Comparison of ENCODE assay signal across 28 cellular contexts in genomic region chr16:35797811-35798210, GRCh38.
"Had no signal": no experiment of that assay in that cellular context is flagged by ENCODE, and none has a peak within 500 bp of the region (broad histone marks: within the 10 kb centered on the region; RNA-seq: fewer than 3 reads in every experiment).

No MANE protein-coding gene starts in this region.

- H3K9me3 ChIP-seq: colonic mucosa, gastrocnemius medialis, testis, uterus had no signal

- H3K27ac ChIP-seq: breast epithelium, colonic mucosa, dorsolateral prefrontal cortex, esophagus squamous epithelium, gastrocnemius medialis, neural progenitor cell, sigmoid colon, testis, uterus had no signal

- H3K27me3 ChIP-seq: breast epithelium, colonic mucosa, esophagus squamous epithelium, gastrocnemius medialis, neural progenitor cell, sigmoid colon, testis, uterus had no signal

- DNase-seq: activated B cell treated with CpG ODN at 0.5 μM for 24 hours; activated CD4-positive, alpha-beta T cell treated with anti-CD3 and anti-CD28 coated beads for 36 hours; activated CD4-positive, alpha-beta T cell treated with anti-CD3 and anti-CD28 coated beads, Interleukin-2, amount 50 U/mL, for 4 hours; activated CD8-positive, alpha-beta memory T cell treated with anti-CD3 and anti-CD28 coated beads, Interleukin-2, amount 50 U/mL, for 48 hours; activated naive CD4-positive, alpha-beta T cell treated with Interleukin-2 at 50 U/mL for 16 hours; activated naive CD8-positive, alpha-beta T cell treated with anti-CD3 and anti-CD28 coated beads, Interleukin-2, amount 10 ng/mL, durations not matched to agents 7 days and 5 days; activated T-cell treated with anti-CD3 and anti-CD28 coated beads, Interleukin-2, amount 50 U/mL, for 4 hours; amniotic stem cell; colonic mucosa; dorsolateral prefrontal cortex; effector memory CD8-positive, alpha-beta T cell; esophagus squamous epithelium; gastrocnemius medialis; hypothalamus; left ventricle myocardium superior; mammary epithelial cell; naive thymus-derived CD8-positive, alpha-beta T cell; posterior cingulate gyrus; retina; sigmoid colon; stimulated activated CD4-positive, alpha-beta T cell treated with anti-CD3 and anti-CD28 coated beads, Interleukin-2, amount 100 ng/mL, for 48 hours; stimulated activated CD8-positive, alpha-beta memory T cell treated with anti-CD3 and anti-CD28 coated beads, Interleukin-4, amount 100 ng/mL, for 48 hours; stimulated activated naive B cell treated with anti-CD40 and anti-IgM and Interleukin-4, amounts not matched to agents 10 μg/mL and 1 μg/mL and 100 μg/mL, for 72 hours; testis; trophoblast cell; uterus had no signal

- H3K9ac ChIP-seq: neural progenitor cell had no signal

- H3K4me1 ChIP-seq: breast epithelium, colonic mucosa, gastrocnemius medialis, neural progenitor cell, sigmoid colon, testis, uterus had no signal

- H3K4me3 ChIP-seq: breast epithelium, colonic mucosa, dorsolateral prefrontal cortex, esophagus squamous epithelium, gastrocnemius medialis, neural progenitor cell, sigmoid colon, testis, uterus had no signal

- H3K4me2 ChIP-seq: neural progenitor cell had no signal

- H3K36me3 ChIP-seq: breast epithelium, colonic mucosa, esophagus squamous epithelium, gastrocnemius medialis, neural progenitor cell, sigmoid colon, uterus had no signal
